In the genomic region with DNA sequence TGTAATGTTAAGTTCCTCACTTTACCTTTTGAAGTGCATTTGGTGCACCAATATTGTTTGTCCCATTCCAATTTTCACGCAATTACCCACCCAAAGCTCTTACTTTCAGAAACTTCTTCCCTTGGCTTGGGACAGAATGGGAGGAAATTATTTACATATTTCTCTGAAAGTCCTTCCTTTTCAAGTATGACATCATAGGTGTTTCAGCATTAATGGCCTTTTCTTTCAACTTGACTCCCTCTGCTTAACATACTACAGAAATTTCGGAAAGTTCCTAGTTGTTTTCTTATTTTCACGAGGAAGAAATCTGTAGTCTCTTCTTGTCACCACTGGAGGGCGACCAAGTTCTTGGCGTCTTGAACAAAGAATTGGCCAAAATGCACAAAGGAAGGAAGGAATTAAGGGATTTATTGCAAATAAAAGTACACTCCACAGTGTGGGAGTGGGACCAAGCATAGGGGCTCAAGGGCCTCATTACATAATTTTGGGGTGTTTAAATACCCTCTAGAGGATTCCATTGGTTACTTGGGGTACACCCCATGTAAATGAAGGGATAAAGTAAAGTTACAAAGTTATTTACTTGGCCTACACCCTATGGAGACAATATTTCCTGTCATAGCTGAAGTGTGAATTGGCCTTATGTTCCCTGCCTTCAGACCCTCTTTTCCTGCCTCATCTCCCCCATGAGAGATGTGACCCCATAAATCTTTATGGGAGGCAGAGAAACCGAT, we compare ENCODE assay signal across 9 cellular contexts.
DNase-seq lines count a peak whose midpoint lies in the region; ATAC-seq and TF ChIP-seq lines count a peak whose summit lies in the region.
"Had no signal": no experiment of that assay in that cellular context is flagged by ENCODE, and none has a peak within 500 bp of the region (broad histone marks: within the 10 kb centered on the region; RNA-seq: fewer than 3 reads in every experiment).

No MANE protein-coding gene starts in this region.

- WGBS in neuronal stem cell (ENCODE audit: extremely low coverage in 2 of 2, insufficient read length in 2 of 2, insufficient replicate concordance in 1 of 2), 2 donors, result no CpG with 5 or more reads among the region's 6 CpGs
- WGBS in aorta, 2 donors, result 21% methylated on average over 6 of the region's 6 CpGs

- no peak for ATAC-seq in left cardiac atrium
- ATAC-seq in HG03520 (IDR thresholded peaks at IDR 0.05; ENCODE audit: unreplicated experiment), result no peak
- no peak for ATAC-seq in aorta (ENCODE audit: low FRiP score)

- no peak overlapping the region for H2BK5ac ChIP-seq in neuronal stem cell (ENCODE audit: low read length)

- no peaks in the 10 kb centered on the region for H3K4me1 Mint-ChIP-seq in T-helper 2 cell treated with Interferon-gamma antibody and Interleukin-4, amounts not matched to agents 5 μg/mL and 100 μg/mL, for 36 hours (ENCODE audit: low read depth)
- H3K4me1 Mint-ChIP-seq: activated naive CD4-positive, alpha-beta T cell treated with anti-CD3 and anti-CD28 coated beads, Interleukin-2, amount 50 U/mL, for 24 hours had no signal

- H3K36me3 ChIP-seq in right atrium auricular region (no peaks in the 10 kb centered on the region), neuronal stem cell (replicated peaks in 1 of 2; ENCODE audit: control insufficient read depth in 2 of 2, insufficient read depth in 2 of 2, low read length in 2 of 2) (no peaks in the 10 kb centered on the region), aorta (ENCODE audit: control insufficient read depth in 1 of 2, insufficient read depth in 2 of 2, low read length in 1 of 2) (no peaks in the 10 kb centered on the region)

- no peak overlapping the region for H2BK120ac ChIP-seq in neuronal stem cell (ENCODE audit: low read depth, low read length)

- H3K27me3 Mint-ChIP-seq in T-helper 2 cell treated with Interferon-gamma antibody and Interleukin-4, amounts not matched to agents 5 μg/mL and 100 μg/mL, for 36 hours (ENCODE audit: low read depth), result no peaks in the 10 kb centered on the region
- H3K27me3 Mint-ChIP-seq: activated naive CD4-positive, alpha-beta T cell treated with anti-CD3 and anti-CD28 coated beads, Interleukin-2, amount 50 U/mL, for 24 hours had no signal

- TF ChIP-seq CTCF in right atrium auricular region (IDR thresholded peaks at IDR 0.05), result peak in 1 of 2 donors; percentile 33

- no peak overlapping the region for H3K14ac ChIP-seq in neuronal stem cell (ENCODE audit: low read length)

- no peaks in the 10 kb centered on the region for H3K4me1 ChIP-seq in right atrium auricular region
- H3K4me1 ChIP-seq in neuronal stem cell (ENCODE audit: control insufficient read depth in 2 of 2, insufficient read depth in 1 of 2, low read depth in 1 of 2, low read length in 2 of 2), result no peaks in the 10 kb centered on the region
- no peaks in the 10 kb centered on the region for H3K4me1 ChIP-seq in aorta (ENCODE audit: control insufficient read depth in 1 of 2, insufficient read depth in 2 of 2, low read length in 2 of 2)

- no peak overlapping the region for H3K23ac ChIP-seq in neuronal stem cell (ENCODE audit: low read depth, low read length, poor library complexity)

- DNase-seq in left cardiac atrium (peak; percentile 17), right atrium auricular region (ENCODE audit: low spot score) (no peak), NCI-H524 treated with DMSO at 0.1 percent for 48 hours (lab: John Stamatoyannopoulos, UW) (peak; percentile 33), cerebellar cortex (ENCODE audit: low spot score) (peak; percentile 6), neuronal stem cell (ENCODE audit: low spot score) (peak; percentile 29), aorta (no peak)
- no peak for DNase-seq in T-helper 2 cell treated with Interferon-gamma antibody and Interleukin-4, amounts not matched to agents 5 μg/mL and 100 μg/mL, for 36 hours (ENCODE audit: low spot score)

- no peak overlapping the region for H2BK12ac ChIP-seq in neuronal stem cell (ENCODE audit: low read length)

- intact Hi-C loops in left cardiac atrium (cut with DNase I), result no loop called here
- intact Hi-C loops in aorta (cut with DNase I), result no loop called here

- no peak overlapping the region for H4K91ac ChIP-seq in neuronal stem cell (ENCODE audit: low read depth, low read length, poor library complexity)

- H3K9me3 Mint-ChIP-seq in T-helper 2 cell treated with Interferon-gamma antibody and Interleukin-4, amounts not matched to agents 5 μg/mL and 100 μg/mL, for 36 hours, result peaks cover under 1% of the 10 kb centered on the region
- H3K9me3 Mint-ChIP-seq: activated naive CD4-positive, alpha-beta T cell treated with anti-CD3 and anti-CD28 coated beads, Interleukin-2, amount 50 U/mL, for 24 hours had no signal

- H3K27ac ChIP-seq in right atrium auricular region, result no peak overlapping the region
- no peak overlapping the region for H3K27ac ChIP-seq in neuronal stem cell (replicated peaks; ENCODE audit: low read length)
- no peak overlapping the region for H3K27ac ChIP-seq in aorta (ENCODE audit: low read depth in 1 of 2, low read length in 2 of 2)

- no peak overlapping the region for H3K18ac ChIP-seq in neuronal stem cell (ENCODE audit: low read length)

- no peak overlapping the region for H2AK5ac ChIP-seq in neuronal stem cell (ENCODE audit: low read depth, low read length)

- H3K9ac ChIP-seq in neuronal stem cell (ENCODE audit: low read depth, low read length, poor library complexity), result no peak overlapping the region

- no peaks in the 10 kb centered on the region for H3K36me3 Mint-ChIP-seq in T-helper 2 cell treated with Interferon-gamma antibody and Interleukin-4, amounts not matched to agents 5 μg/mL and 100 μg/mL, for 36 hours (ENCODE audit: low read depth)
- H3K36me3 Mint-ChIP-seq: activated naive CD4-positive, alpha-beta T cell treated with anti-CD3 and anti-CD28 coated beads, Interleukin-2, amount 50 U/mL, for 24 hours had no signal

- H3K79me1 ChIP-seq in neuronal stem cell (ENCODE audit: low read depth, low read length), result no peaks in the 10 kb centered on the region

- H3K4me3 Mint-ChIP-seq in T-helper 2 cell treated with Interferon-gamma antibody and Interleukin-4, amounts not matched to agents 5 μg/mL and 100 μg/mL, for 36 hours, result no peak overlapping the region
- H3K4me3 Mint-ChIP-seq: activated naive CD4-positive, alpha-beta T cell treated with anti-CD3 and anti-CD28 coated beads, Interleukin-2, amount 50 U/mL, for 24 hours had no signal

- no peak overlapping the region for H3K4ac ChIP-seq in neuronal stem cell (ENCODE audit: low read length)

- H4K8ac ChIP-seq in neuronal stem cell (ENCODE audit: low read depth, low read length), result no peak overlapping the region

- H2BK15ac ChIP-seq in neuronal stem cell (ENCODE audit: low read length), result no peak overlapping the region

- H2AFZ ChIP-seq in neuronal stem cell (ENCODE audit: low read length), result peak overlapping the region; percentile 62

- H3K27me3 ChIP-seq in right atrium auricular region, result no peaks in the 10 kb centered on the region
- H3K27me3 ChIP-seq in neuronal stem cell (ENCODE audit: control insufficient read depth in 3 of 3, insufficient read depth in 3 of 3, low read depth in 1 of 3, low read length in 3 of 3), result no peaks in the 10 kb centered on the region
- H3K27me3 ChIP-seq in aorta (ENCODE audit: control insufficient read depth in 1 of 2, insufficient read depth in 2 of 2, low read length in 1 of 2), result no peaks in the 10 kb centered on the region

- H3K4me2 ChIP-seq in neuronal stem cell (ENCODE audit: insufficient read depth, low read length, poor library complexity, severe bottlenecking), result no peak overlapping the region

- H3K27ac Mint-ChIP-seq in T-helper 2 cell treated with Interferon-gamma antibody and Interleukin-4, amounts not matched to agents 5 μg/mL and 100 μg/mL, for 36 hours, result no peak overlapping the region
- H3K27ac Mint-ChIP-seq: activated naive CD4-positive, alpha-beta T cell treated with anti-CD3 and anti-CD28 coated beads, Interleukin-2, amount 50 U/mL, for 24 hours had no signal

- H3K4me3 ChIP-seq in right atrium auricular region, result no peak overlapping the region
- no peak overlapping the region for H3K4me3 ChIP-seq in neuronal stem cell (ENCODE audit: low read length in 2 of 2)
- no peak overlapping the region for H3K4me3 ChIP-seq in aorta (ENCODE audit: low read length in 2 of 2)

- H3K9me3 ChIP-seq in right atrium auricular region (no peaks in the 10 kb centered on the region), neuronal stem cell (replicated peaks in 1 of 2; ENCODE audit: control insufficient read depth in 2 of 2, insufficient read depth in 1 of 2, low read depth in 1 of 2, low read length in 2 of 2) (no peaks in the 10 kb centered on the region), aorta (ENCODE audit: control insufficient read depth, low read length) (no peaks in the 10 kb centered on the region)

Comparison
In these comparisons a context has a peak if more than half of its experiments do, and no peak if none do; other contexts are left out.
1. DNase-seq: peak in left cardiac atrium (single experiment), NCI-H524 treated with DMSO at 0.1 percent for 48 hours (single experiment), cerebellar cortex (single experiment) and neuronal stem cell (single experiment); none in right atrium auricular region (single experiment), T-helper 2 cell treated with Interferon-gamma antibody and Interleukin-4, amounts not matched to agents 5 μg/mL and 100 μg/mL, for 36 hours (single experiment) and aorta (0 of 2).